25 cellular contexts compared by ENCODE assay signal in genomic region chr16:84942786-84943185, GRCh38.
"Had no signal": no experiment of that assay in that cellular context is flagged by ENCODE, and none has a peak within 500 bp of the region (broad histone marks: within the 10 kb centered on the region; RNA-seq: fewer than 3 reads in every experiment).

No MANE protein-coding gene starts in this region.

- H3K4me1 ChIP-seq: breast epithelium, foreskin keratinocyte, lower lobe of right lung, prostate gland, right atrium auricular region had no signal

- DNase-seq: activated B cell treated with CpG ODN at 0.5 μM for 24 hours; activated CD4-positive, alpha-beta T cell treated with anti-CD3 and anti-CD28 coated beads for 4 hours; activated CD8-positive, alpha-beta T cell treated with anti-CD3 and anti-CD28 coated beads for 36 hours; activated naive CD4-positive, alpha-beta T cell treated with anti-CD3 and anti-CD28 coated beads for 36 hours; activated T-cell treated with anti-CD3 and anti-CD28 coated beads, Interleukin-2, amount 50 U/mL, for 24 hours; cerebellar nuclear complex; effector CD8-positive, alpha-beta T cell; esophagus squamous epithelium; foreskin keratinocyte; glutamatergic neuron; hippocampal formation; left colon; lower lobe of right lung; midbrain; stimulated activated CD4-positive, alpha-beta T cell treated with anti-CD3 and anti-CD28 coated beads, Interleukin-4, amount 100 ng/mL, for 1 hour; stimulated activated naive CD8-positive, alpha-beta T cell treated with anti-CD3 and anti-CD28 coated beads, Interleukin-15, amount 100 ng/mL, for 72 hours; T-cell; T-helper 9 cell; transverse colon had no signal

- FAIRE-seq: islet of Langerhans had no signal

- H3K36me3 ChIP-seq: breast epithelium, esophagus squamous epithelium, lower lobe of right lung, prostate gland, right atrium auricular region, suprapubic skin, transverse colon had no signal

- H3K27me3 ChIP-seq: breast epithelium, esophagus squamous epithelium, right atrium auricular region, suprapubic skin, transverse colon had no signal

- H3K27ac ChIP-seq: breast epithelium, esophagus squamous epithelium, foreskin keratinocyte, lower lobe of right lung, right atrium auricular region, suprapubic skin, transverse colon had no signal

- H3K4me3 ChIP-seq: breast epithelium, esophagus squamous epithelium, lower lobe of right lung, prostate gland, right atrium auricular region, skin epidermis, suprapubic skin, transverse colon had no signal

- H3K9me3 ChIP-seq: esophagus squamous epithelium, lower lobe of right lung, prostate gland, right atrium auricular region, suprapubic skin, transverse colon had no signal
